12 cellular contexts compared by ENCODE assay signal in genomic region chr14:68705741-68706283, GRCh38.
DNase-seq lines count a peak whose midpoint lies in the region; ATAC-seq, FAIRE-seq and TF ChIP-seq lines count a peak whose summit lies in the region.
"Had no signal": no experiment of that assay in that cellular context is flagged by ENCODE, and none has a peak within 500 bp of the region (broad histone marks: within the 10 kb centered on the region; RNA-seq: fewer than 3 reads in every experiment).

No MANE protein-coding gene starts in this region.

- H4K20me1 ChIP-seq in SK-N-SH (ENCODE audit: insufficient read depth), result no peaks in the 10 kb centered on the region

- intact Hi-C loops in left lung (cut with DNase I), result no loop called here

- WGBS in SK-N-SH (ENCODE audit: low lambda C conversion rate), result 98% methylated on average over 5 of the region's 10 CpGs
- WGBS in tibial nerve, 2 donors, result 80 to 83% methylated on average over 8 to 10 of the region's 10 CpGs

- no peak overlapping the region for H3K9ac ChIP-seq in SK-N-SH

- DNase-seq in SK-N-SH, result no peak
- DNase-seq in bronchial epithelial cell (ENCODE audit: low read depth), result peak; percentile 92
- peak in 1 of 2 donors; percentile 73 for DNase-seq in left lung
- no peak for DNase-seq in tibial nerve (ENCODE audit: low spot score in 2 of 2)
- no peak for DNase-seq in NCI-H345 treated with DMSO at 0.1 percent for 48 hours (lab: John Stamatoyannopoulos, UW; ENCODE audit: unreplicated experiment)
- no peak for DNase-seq in GM13976 (ENCODE audit: low spot score)
- DNase-seq in OCI-M1 (lab: John Stamatoyannopoulos, UW), result no peak
- DNase-seq: activated CD4-positive, alpha-beta T cell treated with anti-CD3 and anti-CD28 coated beads, Interleukin-2, amount 50 U/mL, for 4 hours; hippocampal formation; KG1; NCI-H2029 had no signal

- FAIRE-seq in bronchial epithelial cell (lab: Jason Lieb, UNC), result peak; percentile 64

- H3K4me2 ChIP-seq in SK-N-SH, result no peak overlapping the region

- in situ Hi-C loops in GM13976 (cut with MboI; ENCODE audit: low sequenced_read_pairs, unreplicated experiment), result no loop called here

- no peaks in the 10 kb centered on the region for H3K9me2 ChIP-seq in SK-N-SH

- H3K27me3 ChIP-seq in SK-N-SH (ENCODE audit: insufficient read depth) (no peaks in the 10 kb centered on the region), bronchial epithelial cell (ENCODE audit: control insufficient read depth, insufficient read depth, low read length) (no peaks in the 10 kb centered on the region), left lung (no peaks in the 10 kb centered on the region), tibial nerve (no peaks in the 10 kb centered on the region)

- no peak for TF ChIP-seq EP300 in SK-N-SH (IDR thresholded peaks at IDR 0.05; ENCODE audit: borderline replicate concordance in 1 of 2, low read depth in 1 of 2, low read length in 1 of 2)
- no peak for TF ChIP-seq EP300 in tibial nerve (IDR thresholded peaks at IDR 0.05)

- POLR2A ChIA-PET in SK-N-SH (lab: Yijun Ruan, JAX), result no interaction called here

- no peaks in the 10 kb centered on the region for H3K79me2 ChIP-seq in SK-N-SH (ENCODE audit: insufficient read depth)

- H2AFZ ChIP-seq in SK-N-SH (ENCODE audit: low read depth), result no peak overlapping the region

- TF ChIP-seq CTCF in SK-N-SH (IDR thresholded peaks at IDR 0.05) (no peak), bronchial epithelial cell (IDR thresholded peaks at IDR 0.05; ENCODE audit: insufficient read depth, low read length, severe bottlenecking) (no peak), left lung (IDR thresholded peaks at IDR 0.05) (no peak), tibial nerve (IDR thresholded peaks at IDR 0.05) (no peak), GM13976 (IDR thresholded peaks at IDR 0.05; ENCODE audit: borderline replicate concordance, control extremely low read depth, extremely low read depth, insufficient read depth, missing control alignments) (no peak)

- no peaks in the 10 kb centered on the region for H3K36me3 ChIP-seq in SK-N-SH (replicated peaks in 1 of 2; ENCODE audit: control insufficient read depth in 1 of 2, insufficient read depth in 2 of 2, low read length in 1 of 2)
- no peaks in the 10 kb centered on the region for H3K36me3 ChIP-seq in bronchial epithelial cell (ENCODE audit: control insufficient read depth, insufficient read depth, low read length)
- H3K36me3 ChIP-seq in left lung, result no peaks in the 10 kb centered on the region
- H3K36me3 ChIP-seq in tibial nerve, result no peaks in the 10 kb centered on the region

- ATAC-seq in SK-N-SH treated with all-trans-retinoic acid at 6 μM for 48 hours (no peak), left lung (peak; percentile 88)

- H3K27ac ChIP-seq in SK-N-SH (ENCODE audit: low read depth in 2 of 2, low read length in 1 of 2) (no peak overlapping the region), left lung (no peak overlapping the region), tibial nerve (peak overlapping the region in 3 of 4 donors; percentile 9 to 60 (median 36))

- no peaks in the 10 kb centered on the region for H3F3A ChIP-seq in SK-N-SH (replicated peaks; ENCODE audit: insufficient read depth)

- H3K4me3 ChIP-seq in SK-N-SH (ENCODE audit: low read depth in 2 of 2, low read length in 1 of 2), result no peak overlapping the region
- no peak overlapping the region for H3K4me3 ChIP-seq in bronchial epithelial cell (ENCODE audit: low read depth, low read length)
- H3K4me3 ChIP-seq in left lung, result no peak overlapping the region
- no peak overlapping the region for H3K4me3 ChIP-seq in tibial nerve

- H3K9me3 ChIP-seq in SK-N-SH (no peaks in the 10 kb centered on the region), left lung (no peaks in the 10 kb centered on the region), tibial nerve (no peaks in the 10 kb centered on the region)

- no peak for TF ChIP-seq POLR2A in tibial nerve (IDR thresholded peaks at IDR 0.05)

- CTCF ChIA-PET in SK-N-SH (lab: Yijun Ruan, JAX), result no interaction called here

- peaks cover 0 to 14% of the 10 kb centered on the region in 2 experiments; a peak in 2 of 4 replicates for H3K4me1 ChIP-seq in SK-N-SH (ENCODE audit: control insufficient read depth in 1 of 2, insufficient read depth in 2 of 2, low read depth in 1 of 2, low read length in 1 of 2)
- peaks cover 6 to 15% of the 10 kb centered on the region in 2 donors for H3K4me1 ChIP-seq in left lung
- peaks cover 0 to 24% (median 3%) of the 10 kb centered on the region in 4 donors for H3K4me1 ChIP-seq in tibial nerve

- TF ChIP-seq RAD21 in SK-N-SH (IDR thresholded peaks at IDR 0.05; ENCODE audit: low read length), result no peak

TF ChIP-seq in SK-N-SH, 30 proteins besides CTCF, POLR2A, EP300 and RAD21:
- TF ChIP-seq FOSL2 (IDR thresholded peaks at IDR 0.05; ENCODE audit: borderline replicate concordance, low read depth), result no peak
- no peak for TF ChIP-seq SMC3 (IDR thresholded peaks at IDR 0.05; ENCODE audit: low read depth, low read length)
- no peak for TF ChIP-seq CHD2 (IDR thresholded peaks at IDR 0.05; ENCODE audit: low read length, partially characterized antibody)
- TF ChIP-seq MAX (IDR thresholded peaks at IDR 0.05; ENCODE audit: low read depth), result no peak
- peak; percentile 23; the same call in 1 of the 2 replicates for TF ChIP-seq NFIC (IDR thresholded peaks at IDR 0.05; ENCODE audit: borderline replicate concordance)
- TF ChIP-seq TCF12 (IDR thresholded peaks at IDR 0.05), result no peak
TF ChIP-seq in SK-N-SH: peak in this region for 1.

TF ChIP-seq in SK-N-SH treated with all-trans-retinoic acid at 6 μM for 48 hours, 23 proteins besides CTCF, POLR2A, EP300 and RAD21:
- no peak for TF ChIP-seq CREB5 (CRISPR knock-in tag; IDR thresholded peaks at IDR 0.05; ENCODE audit: low read depth)
- TF ChIP-seq TCF4 (CRISPR knock-in tag; IDR thresholded peaks at IDR 0.05; ENCODE audit: borderline replicate concordance), result no peak
- no peak for TF ChIP-seq OSR1 (CRISPR knock-in tag; IDR thresholded peaks at IDR 0.05)
- TF ChIP-seq ISL1 (CRISPR knock-in tag; IDR thresholded peaks at IDR 0.05), result no peak
- no peak for TF ChIP-seq ARNTL (CRISPR knock-in tag; IDR thresholded peaks at IDR 0.05; ENCODE audit: borderline replicate concordance, low read depth)

Comparison
In these comparisons a context has a peak if more than half of its experiments do, and no peak if none do; other contexts are left out.
1. H3K27ac ChIP-seq: peak in tibial nerve (3 of 4); none in SK-N-SH (0 of 2) and left lung (0 of 2).